Comparison of ENCODE assay signal across 2 cellular contexts in genomic region chr6:128455959-128456358, GRCh38.
A peak's percentile ranks its signal among the peaks of the same experiment; 100 is the strongest.
TF ChIP-seq lines count a peak whose summit lies in the region.

No MANE protein-coding gene starts in this region.

TF ChIP-seq in IMR-90, 13 proteins besides CTCF, POLR2A, EP300 and RAD21:
- TF ChIP-seq CEBPB (IDR thresholded peaks at IDR 0.05; ENCODE audit: low read depth, low read length) = no peak
- no peak for TF ChIP-seq ELK1 (IDR thresholded peaks at IDR 0.05; ENCODE audit: borderline replicate concordance, low read depth, low read length)
- TF ChIP-seq MAFK (IDR thresholded peaks at IDR 0.05; ENCODE audit: low read depth, low read length) = no peak
- no peak for TF ChIP-seq NFE2L2 (IDR thresholded peaks at IDR 0.05; ENCODE audit: low read depth, low read length)
- TF ChIP-seq SMC3 (IDR thresholded peaks at IDR 0.05; ENCODE audit: low read depth, low read length) = no peak
- TF ChIP-seq BHLHE40 (IDR thresholded peaks at IDR 0.05; ENCODE audit: low read depth, low read length) = no peak
- TF ChIP-seq MXI1 (IDR thresholded peaks at IDR 0.05; ENCODE audit: borderline replicate concordance, low read depth, low read length) = no peak
- no peak for TF ChIP-seq RFX5 (IDR thresholded peaks at IDR 0.05; ENCODE audit: low read depth, low read length)
- TF ChIP-seq CHD1 (IDR thresholded peaks at IDR 0.05; ENCODE audit: low read depth, low read length) = no peak
- no peak for TF ChIP-seq MAZ (IDR thresholded peaks at IDR 0.05; ENCODE audit: borderline replicate concordance, low read depth, low read length)
- no peak for TF ChIP-seq RCOR1 (IDR thresholded peaks at IDR 0.05; ENCODE audit: insufficient replicate concordance, low read length)
- no peak for TF ChIP-seq USF2 (IDR thresholded peaks at IDR 0.05; ENCODE audit: low read depth, low read length)
- TF ChIP-seq FOS (IDR thresholded peaks at IDR 0.05; ENCODE audit: low read depth, low read length) = no peak

TF ChIP-seq in H1, 55 proteins besides CTCF, POLR2A, EP300 and RAD21:
- no peak for TF ChIP-seq ZNF274 (IDR thresholded peaks at IDR 0.05; ENCODE audit: borderline replicate concordance, extremely low read depth, low read length)
- TF ChIP-seq SP4 (IDR thresholded peaks at IDR 0.05; ENCODE audit: low read length) = no peak
- TF ChIP-seq GTF2F1 (IDR thresholded peaks at IDR 0.05; ENCODE audit: borderline replicate concordance, low read depth, low read length) = no peak
- TF ChIP-seq TEAD4 (IDR thresholded peaks at IDR 0.05; ENCODE audit: low read depth, low read length) = 0 out of 2 replicates have a peak, but pooled peaks have one; percentile 19
